16 cellular contexts compared by ENCODE assay signal in genomic region chr3:124792341-124793034, GRCh38.
DNase-seq lines count a peak whose midpoint lies in the region; ATAC-seq, FAIRE-seq and TF ChIP-seq lines count a peak whose summit lies in the region.
"Had no signal": no experiment of that assay in that cellular context is flagged by ENCODE, and none has a peak within 500 bp of the region (broad histone marks: within the 10 kb centered on the region; RNA-seq: fewer than 3 reads in every experiment).

No MANE protein-coding gene starts in this region.

- no peak for DNase-seq in MCF 10A (ENCODE audit: unreplicated experiment)
- DNase-seq in mammary epithelial cell, result no peak
- no peak for DNase-seq in K562 (ENCODE audit: extremely low read depth in 1 of 4, low spot score in 3 of 4)
- no peak for DNase-seq in tibial artery
- no peak for DNase-seq in testis
- DNase-seq in H9, result no peak
- DNase-seq: 8988T; activated CD4-positive, alpha-beta T cell treated with anti-CD3 and anti-CD28 coated beads, Interleukin-2, amount 50 U/mL, for 48 hours; CD4-positive, alpha-beta memory T cell; dorsolateral prefrontal cortex; NCI-H2107 had no signal

- H3K36me3 Mint-ChIP-seq in MCF 10A (ENCODE audit: insufficient read depth, unreplicated experiment) (peaks cover 9% of the 10 kb centered on the region), H9 (ENCODE audit: insufficient read depth in 1 of 3, low read depth in 3 of 3) (peaks cover 26 to 68% (median 27%) of the 10 kb centered on the region in 3 experiments; a peak in 6 of 7 replicates)
- H3K36me3 Mint-ChIP-seq: CD4-positive, alpha-beta memory T cell had no signal

- BruUV-seq in MCF 10A (replicated peaks; lab: Mats Ljungman, UMichigan) (no TSS peak), mammary epithelial cell (replicated peaks; lab: Mats Ljungman, UMichigan) (no TSS peak), K562 (replicated peaks; lab: Mats Ljungman, UMichigan) (no TSS peak)

- POLR2A ChIA-PET in MCF 10A (lab: Yijun Ruan, JAX), result interaction anchor here (0.6 to 3.1 kb wide), 12 partner anchors 8 to 378 kb away, joined by 3 to 15 read pairs (median 4); partner anchors contain the start of gene ITGB5
- POLR2A ChIA-PET in K562 (lab: Yijun Ruan, JAX), result no interaction called here

- H3K27me3 Mint-ChIP-seq in MCF 10A (ENCODE audit: insufficient read depth, unreplicated experiment) (no peaks in the 10 kb centered on the region), H9 (ENCODE audit: low read depth) (no peaks in the 10 kb centered on the region)

- no peak overlapping the region for H3K23ac ChIP-seq in H9 (ENCODE audit: insufficient read length, low read depth, low read length)

- H2BK12ac ChIP-seq in H9 (ENCODE audit: insufficient read length, low read depth, low read length), result no peak overlapping the region

- in situ Hi-C loops in mammary epithelial cell (cut with MboI; ENCODE audit: low sequenced_read_pairs in 2 of 2), result no loop called here
- in situ Hi-C loops in K562 (cut with MboI), result no loop called here

- H3K9ac ChIP-seq in mammary epithelial cell (ENCODE audit: insufficient read depth, low read length) (no peak overlapping the region), K562 (ENCODE audit: insufficient read depth in 1 of 2, low read depth in 2 of 2, low read length in 2 of 2) (no peak overlapping the region), H9 (ENCODE audit: extremely low read depth, insufficient read length, low read length) (no peak overlapping the region)

- dilution Hi-C loops in mammary epithelial cell (cut with HindIII; ENCODE audit: low sequenced_read_pairs), result no loop called here

- intact Hi-C loops in MCF 10A (cut with micrococcal nuclease) (loop anchor here (5.0 kb wide), 1 partner anchor 55 kb away; no protein-coding TSS in a partner anchor), mammary epithelial cell (cut with micrococcal nuclease) (no loop called here), K562 (cut with micrococcal nuclease) (no loop called here), tibial artery (cut with DNase I; ENCODE audit: low total_unique reads) (no loop called here), testis (cut with DNase I; ENCODE audit: low total_unique reads) (no loop called here)

- H3K23me2 ChIP-seq in H9 (ENCODE audit: insufficient read length, low read depth, low read length, poor library complexity, severe bottlenecking), result no peaks in the 10 kb centered on the region

- no peak overlapping the region for H4K8ac ChIP-seq in H9 (replicated peaks; ENCODE audit: insufficient read length, low read depth, low read length)

- H3K36me3 ChIP-seq in mammary epithelial cell (ENCODE audit: insufficient read depth, low read length) (peaks cover 13% of the 10 kb centered on the region), K562 (ENCODE audit: control insufficient read depth, insufficient read depth, low read length) (no peaks in the 10 kb centered on the region), muscle layer of duodenum (ENCODE audit: control insufficient read depth in 1 of 2, insufficient read depth in 2 of 2, low read length in 2 of 2) (peaks cover 14 to 22% of the 10 kb centered on the region in 2 donors), tibial artery (peaks cover 26 to 46% (median 37%) of the 10 kb centered on the region in 3 donors), testis (ENCODE audit: low read depth, missing control alignments) (no peaks in the 10 kb centered on the region)

- ATAC-seq in K562 (no peak), HG02938 (IDR thresholded peaks at IDR 0.05; ENCODE audit: unreplicated experiment) (no peak)

- H2AFZ ChIP-seq in mammary epithelial cell (ENCODE audit: low read depth, low read length) (no peak overlapping the region), K562 (ENCODE audit: low read depth, low read length) (no peak overlapping the region), H9 (ENCODE audit: low read length) (no peak overlapping the region)

- no peaks in the 10 kb centered on the region for H3K79me1 ChIP-seq in H9 (ENCODE audit: insufficient read depth, low read depth, low read length, poor library complexity, severe bottlenecking)

- H3K18ac ChIP-seq in H9 (ENCODE audit: insufficient read length, low read depth, low read length), result no peak overlapping the region

- H3K4me2 ChIP-seq in mammary epithelial cell (ENCODE audit: insufficient read depth, low read depth, low read length) (no peak overlapping the region), K562 (ENCODE audit: insufficient read depth, low read length) (no peak overlapping the region), H9 (ENCODE audit: insufficient read depth, insufficient read length, low read length) (no peak overlapping the region)

- no peak overlapping the region for H3K56ac ChIP-seq in H9 (ENCODE audit: insufficient read length, low read depth, low read length)

- H3K9me3 ChIP-seq in mammary epithelial cell (replicated peaks; ENCODE audit: insufficient read depth, low read length) (no peaks in the 10 kb centered on the region), K562 (replicated peaks; ENCODE audit: control insufficient read depth, insufficient read depth, low read depth, low read length) (no peaks in the 10 kb centered on the region), muscle layer of duodenum (ENCODE audit: control insufficient read depth in 1 of 2, low read length in 2 of 2) (no peaks in the 10 kb centered on the region), tibial artery (no peaks in the 10 kb centered on the region), testis (no peaks in the 10 kb centered on the region), H9 (ENCODE audit: control insufficient read depth, low read depth, low read length) (no peaks in the 10 kb centered on the region)
- H3K9me3 ChIP-seq: SJSA1, upper lobe of left lung had no signal

- H3K4me3 ChIP-seq in mammary epithelial cell (replicated peaks in 1 of 3; ENCODE audit: insufficient read depth in 1 of 3, low read depth in 2 of 3, low read length in 3 of 3), result no peak overlapping the region
- H3K4me3 ChIP-seq in K562, result no peak overlapping the region
- H3K4me3 ChIP-seq in muscle layer of duodenum (ENCODE audit: low read depth in 1 of 2, low read length in 2 of 2), result no peak overlapping the region
- no peak overlapping the region for H3K4me3 ChIP-seq in tibial artery
- no peak overlapping the region for H3K4me3 ChIP-seq in testis
- H3K4me3 ChIP-seq: dorsolateral prefrontal cortex, SJSA1, upper lobe of left lung had no signal

- CTCF ChIA-PET in MCF 10A (lab: Yijun Ruan, JAX) (interaction anchor here (1.1 to 2.1 kb wide), 4 partner anchors 31 to 109 kb away, joined by 5 to 17 read pairs (median 8); no protein-coding TSS in a partner anchor), mammary epithelial cell (lab: Charles Lee; ENCODE audit: low non-redundant PET) (no interaction called here), K562 (lab: Yijun Ruan, JAX; ENCODE audit: low intra/inter-chr PET ratio) (no interaction called here)

- no peak overlapping the region for H2BK15ac ChIP-seq in H9 (ENCODE audit: low read depth, low read length)

- no peak overlapping the region for H2BK120ac ChIP-seq in H9 (ENCODE audit: low read depth, low read length, poor library complexity, severe bottlenecking)

- H3K27me3 ChIP-seq in mammary epithelial cell (ENCODE audit: insufficient read depth, low read length), result no peaks in the 10 kb centered on the region
- H3K27me3 ChIP-seq in K562 (ENCODE audit: control insufficient read depth in 2 of 2, insufficient read depth in 2 of 2, low read length in 2 of 2), result no peaks in the 10 kb centered on the region
- no peaks in the 10 kb centered on the region for H3K27me3 ChIP-seq in muscle layer of duodenum (ENCODE audit: low read depth, low read length)
- H3K27me3 ChIP-seq in tibial artery, result no peaks in the 10 kb centered on the region
- no peaks in the 10 kb centered on the region for H3K27me3 ChIP-seq in testis
- no peaks in the 10 kb centered on the region for H3K27me3 ChIP-seq in H9 (ENCODE audit: insufficient read depth, low read length)
- H3K27me3 ChIP-seq: dorsolateral prefrontal cortex, SJSA1, upper lobe of left lung had no signal

- no peak overlapping the region for H3K14ac ChIP-seq in H9 (ENCODE audit: insufficient read depth, low read length)

- H2BK5ac ChIP-seq in H9 (ENCODE audit: insufficient read length, low read length), result no peak overlapping the region

- no peak overlapping the region for H3K4me3 Mint-ChIP-seq in MCF 10A (ENCODE audit: unreplicated experiment)
- no peak overlapping the region for H3K4me3 Mint-ChIP-seq in H9
- H3K4me3 Mint-ChIP-seq: activated T-helper 1 cell treated with anti-CD3 and anti-CD28 coated beads, Interleukin-12 subunit alpha, Interleukin-12 subunit beta, Interleukin-2, Interleukin-4 antibody, amounts not matched to agents 30 ng/mL and 10 ng/mL and 1 ng/mL, durations not matched to agents 14 hours and 24 hours and 36 hours; CD4-positive, alpha-beta memory T cell had no signal

- H3K9me3 Mint-ChIP-seq in MCF 10A (ENCODE audit: unreplicated experiment) (no peaks in the 10 kb centered on the region), H9 (no peaks in the 10 kb centered on the region; a peak in 1 of 5 replicates)
- H3K9me3 Mint-ChIP-seq: activated T-helper 1 cell treated with anti-CD3 and anti-CD28 coated beads, Interleukin-12 subunit alpha, Interleukin-12 subunit beta, Interleukin-2, Interleukin-4 antibody, amounts not matched to agents 30 ng/mL and 10 ng/mL and 1 ng/mL, durations not matched to agents 14 hours and 24 hours and 36 hours; CD4-positive, alpha-beta memory T cell had no signal

- 93% methylated on average over 7 of the region's 7 CpGs for WGBS in mammary epithelial cell (ENCODE audit: low coverage, missing lambda C conversion rate)
- WGBS in K562 (ENCODE audit: insufficient coverage, low coverage, missing lambda C conversion rate), result 19% methylated on average over 3 of the region's 7 CpGs
- WGBS in testis, 2 donors, result 88 to 95% methylated on average over 7 of the region's 7 CpGs
- WGBS in H9 (ENCODE audit: extremely low coverage, insufficient read length, low lambda C conversion rate), result no CpG with 5 or more reads among the region's 7 CpGs

- TF ChIP-seq POLR2A in K562 (conservative IDR thresholded peaks at IDR 0.05), result no peak
- TF ChIP-seq POLR2A in testis (IDR thresholded peaks at IDR 0.05), result no peak

- H3K79me2 ChIP-seq in mammary epithelial cell (ENCODE audit: insufficient read depth, low read length), result peaks cover 24% of the 10 kb centered on the region
- no peaks in the 10 kb centered on the region for H3K79me2 ChIP-seq in K562 (ENCODE audit: control insufficient read depth, insufficient read depth, low read length)
- H3K79me2 ChIP-seq in H9 (ENCODE audit: insufficient read depth, low read length), result peaks cover 1% of the 10 kb centered on the region; the same call in 1 of the 2 replicates

- no peak overlapping the region for H3K27ac ChIP-seq in mammary epithelial cell (ENCODE audit: insufficient read depth, low read depth, low read length)
- no peak overlapping the region for H3K27ac ChIP-seq in K562 (ENCODE audit: extremely low read depth, low read depth, low read length)
- H3K27ac ChIP-seq in muscle layer of duodenum (ENCODE audit: low read length), result peak overlapping the region; percentile 35
- peak overlapping the region; percentile 69 to 77 for H3K27ac ChIP-seq in tibial artery
- H3K27ac ChIP-seq in testis, result no peak overlapping the region
- H3K27ac ChIP-seq in H9 (ENCODE audit: insufficient read length, low read depth, low read length), result no peak overlapping the region

- H3K4me1 Mint-ChIP-seq in MCF 10A (ENCODE audit: insufficient read depth, unreplicated experiment) (peaks cover 22% of the 10 kb centered on the region), H9 (peaks cover 0 to 3% of the 10 kb centered on the region in 2 experiments; a peak in 1 of 4 replicates)
- H3K4me1 Mint-ChIP-seq: CD4-positive, alpha-beta memory T cell had no signal

- no peaks in the 10 kb centered on the region for H3K9me1 ChIP-seq in K562 (ENCODE audit: control insufficient read depth, insufficient read depth, low read length)

- no peak for FAIRE-seq in K562 (lab: Jason Lieb, UNC)

- H4K20me1 ChIP-seq in mammary epithelial cell (ENCODE audit: insufficient read depth, low read length) (no peaks in the 10 kb centered on the region), K562 (replicated peaks; ENCODE audit: control insufficient read depth, insufficient read depth, low read length) (no peaks in the 10 kb centered on the region), H9 (ENCODE audit: control insufficient read depth, insufficient read depth, insufficient read length) (no peaks in the 10 kb centered on the region)

- TF ChIP-seq CTCF in MCF 10A (IDR thresholded peaks at IDR 0.05; ENCODE audit: unreplicated experiment), result no peak
- no peak for TF ChIP-seq CTCF in mammary epithelial cell (conservative IDR thresholded peaks at IDR 0.05 in 1 of 2, IDR thresholded peaks at IDR 0.05 in 1 of 2; ENCODE audit: extremely low read depth in 1 of 2, insufficient read depth in 1 of 2, low read depth in 1 of 2, low read length in 2 of 2)
- no peak for TF ChIP-seq CTCF in K562 (IDR thresholded peaks at IDR 0.05 in 2 of 3, conservative IDR thresholded peaks at IDR 0.05 in 1 of 3; ENCODE audit: insufficient read depth in 2 of 3, low read depth in 1 of 3, low read length in 3 of 3)
- TF ChIP-seq CTCF in tibial artery (IDR thresholded peaks at IDR 0.05), result no peak
- no peak for TF ChIP-seq CTCF in testis (IDR thresholded peaks at IDR 0.05)
- no peak for TF ChIP-seq CTCF in H9 (conservative IDR thresholded peaks at IDR 0.05)

- no peak overlapping the region for H4K5ac ChIP-seq in H9 (ENCODE audit: insufficient read length, low read depth, low read length)

- H3K4ac ChIP-seq in H9 (ENCODE audit: low read depth, low read length), result no peak overlapping the region

- peaks cover 19% of the 10 kb centered on the region for H3K4me1 ChIP-seq in mammary epithelial cell (ENCODE audit: insufficient read depth, low read length)
- H3K4me1 ChIP-seq in K562 (replicated peaks in 1 of 2; ENCODE audit: control insufficient read depth in 2 of 2, insufficient read depth in 2 of 2, low read length in 2 of 2), result no peaks in the 10 kb centered on the region; a peak in 1 of 5 replicates
- H3K4me1 ChIP-seq in muscle layer of duodenum (ENCODE audit: control insufficient read depth in 1 of 2, insufficient read depth in 2 of 2, low read length in 2 of 2), result peaks cover under 1 to 9% of the 10 kb centered on the region in 2 donors
- H3K4me1 ChIP-seq in tibial artery, result peaks cover 0 to 49% (median 29%) of the 10 kb centered on the region in 4 donors
- H3K4me1 ChIP-seq in testis, result peaks cover 8% of the 10 kb centered on the region
- H3K4me1 ChIP-seq in H9 (ENCODE audit: insufficient read depth, low read length), result no peaks in the 10 kb centered on the region

- H3K27ac Mint-ChIP-seq in MCF 10A (ENCODE audit: low read depth, unreplicated experiment) (peak overlapping the region; percentile 91), H9 (peak overlapping the region in 1 of 3 experiments; percentile 51; a peak in 2 of 7 replicates)
- H3K27ac Mint-ChIP-seq: activated T-helper 1 cell treated with anti-CD3 and anti-CD28 coated beads, Interleukin-12 subunit alpha, Interleukin-12 subunit beta, Interleukin-2, Interleukin-4 antibody, amounts not matched to agents 30 ng/mL and 10 ng/mL and 1 ng/mL, durations not matched to agents 14 hours and 24 hours and 36 hours had no signal

- H3T11ph ChIP-seq in H9 (ENCODE audit: low read length), result no peak overlapping the region

- TF ChIP-seq RAD21 in K562 (CRISPR knock-in tag; conservative IDR thresholded peaks at IDR 0.05 in 1 of 2, IDR thresholded peaks at IDR 0.05 in 1 of 2), result no peak

- H2BK20ac ChIP-seq in H9 (ENCODE audit: low read depth, low read length, poor library complexity, severe bottlenecking), result no peak overlapping the region

- no peak overlapping the region for H2AK5ac ChIP-seq in H9 (ENCODE audit: insufficient read length, low read length)

- TF ChIP-seq EP300 in K562 (IDR thresholded peaks at IDR 0.05; ENCODE audit: low read length), result no peak

- no peak overlapping the region for H4K91ac ChIP-seq in H9 (ENCODE audit: insufficient read length, low read depth, low read length)

Comparison
In these comparisons a context has a peak if more than half of its experiments do, and no peak if none do; other contexts are left out.
1. H3K27ac ChIP-seq: peak in muscle layer of duodenum (single experiment) and tibial artery (2 of 2); none in mammary epithelial cell (single experiment), K562 (single experiment), testis (0 of 2) and H9 (single experiment).